ENCODE assay signal across 1 cellular context in the genomic region with DNA sequence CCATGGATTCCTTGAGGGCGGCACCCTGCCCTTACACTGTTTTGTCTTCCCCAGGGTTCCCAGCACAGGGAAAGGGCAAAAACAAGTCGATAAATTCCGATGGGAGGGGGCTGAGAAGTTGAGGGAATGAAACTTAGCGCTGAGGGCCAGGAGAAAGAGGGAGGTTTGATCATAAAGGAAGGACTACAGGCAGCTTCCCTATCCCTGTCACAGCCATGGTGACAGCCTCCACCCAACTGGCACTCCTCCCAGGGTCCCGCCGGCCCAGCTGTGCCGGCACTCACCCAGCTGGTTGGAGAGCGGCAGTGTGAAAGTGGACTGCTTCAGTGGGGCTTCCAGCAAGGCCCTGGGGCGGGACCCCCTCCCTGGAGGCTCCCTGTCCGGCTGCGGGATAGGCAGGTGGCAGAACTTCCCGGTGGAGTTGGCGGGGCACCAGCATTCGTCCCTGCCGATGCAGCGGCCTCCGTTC.
TF ChIP-seq lines count a peak whose summit lies in the region.

No MANE protein-coding gene starts in this region.

TF ChIP-seq in GM23338, 12 proteins besides CTCF, POLR2A, EP300 and RAD21 (continued from another document):
- TF ChIP-seq, protein P1, sequence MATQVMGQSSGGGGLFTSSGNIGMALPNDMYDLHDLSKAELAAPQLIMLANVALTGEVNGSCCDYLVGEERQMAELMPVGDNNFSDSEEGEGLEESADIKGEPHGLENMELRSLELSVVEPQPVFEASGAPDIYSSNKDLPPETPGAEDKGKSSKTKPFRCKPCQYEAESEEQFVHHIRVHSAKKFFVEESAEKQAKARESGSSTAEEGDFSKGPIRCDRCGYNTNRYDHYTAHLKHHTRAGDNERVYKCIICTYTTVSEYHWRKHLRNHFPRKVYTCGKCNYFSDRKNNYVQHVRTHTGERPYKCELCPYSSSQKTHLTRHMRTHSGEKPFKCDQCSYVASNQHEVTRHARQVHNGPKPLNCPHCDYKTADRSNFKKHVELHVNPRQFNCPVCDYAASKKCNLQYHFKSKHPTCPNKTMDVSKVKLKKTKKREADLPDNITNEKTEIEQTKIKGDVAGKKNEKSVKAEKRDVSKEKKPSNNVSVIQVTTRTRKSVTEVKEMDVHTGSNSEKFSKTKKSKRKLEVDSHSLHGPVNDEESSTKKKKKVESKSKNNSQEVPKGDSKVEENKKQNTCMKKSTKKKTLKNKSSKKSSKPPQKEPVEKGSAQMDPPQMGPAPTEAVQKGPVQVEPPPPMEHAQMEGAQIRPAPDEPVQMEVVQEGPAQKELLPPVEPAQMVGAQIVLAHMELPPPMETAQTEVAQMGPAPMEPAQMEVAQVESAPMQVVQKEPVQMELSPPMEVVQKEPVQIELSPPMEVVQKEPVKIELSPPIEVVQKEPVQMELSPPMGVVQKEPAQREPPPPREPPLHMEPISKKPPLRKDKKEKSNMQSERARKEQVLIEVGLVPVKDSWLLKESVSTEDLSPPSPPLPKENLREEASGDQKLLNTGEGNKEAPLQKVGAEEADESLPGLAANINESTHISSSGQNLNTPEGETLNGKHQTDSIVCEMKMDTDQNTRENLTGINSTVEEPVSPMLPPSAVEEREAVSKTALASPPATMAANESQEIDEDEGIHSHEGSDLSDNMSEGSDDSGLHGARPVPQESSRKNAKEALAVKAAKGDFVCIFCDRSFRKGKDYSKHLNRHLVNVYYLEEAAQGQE (IDR thresholded peaks at IDR 0.05; ENCODE audit: unreplicated experiment) = no peak
- TF ChIP-seq, protein P2, sequence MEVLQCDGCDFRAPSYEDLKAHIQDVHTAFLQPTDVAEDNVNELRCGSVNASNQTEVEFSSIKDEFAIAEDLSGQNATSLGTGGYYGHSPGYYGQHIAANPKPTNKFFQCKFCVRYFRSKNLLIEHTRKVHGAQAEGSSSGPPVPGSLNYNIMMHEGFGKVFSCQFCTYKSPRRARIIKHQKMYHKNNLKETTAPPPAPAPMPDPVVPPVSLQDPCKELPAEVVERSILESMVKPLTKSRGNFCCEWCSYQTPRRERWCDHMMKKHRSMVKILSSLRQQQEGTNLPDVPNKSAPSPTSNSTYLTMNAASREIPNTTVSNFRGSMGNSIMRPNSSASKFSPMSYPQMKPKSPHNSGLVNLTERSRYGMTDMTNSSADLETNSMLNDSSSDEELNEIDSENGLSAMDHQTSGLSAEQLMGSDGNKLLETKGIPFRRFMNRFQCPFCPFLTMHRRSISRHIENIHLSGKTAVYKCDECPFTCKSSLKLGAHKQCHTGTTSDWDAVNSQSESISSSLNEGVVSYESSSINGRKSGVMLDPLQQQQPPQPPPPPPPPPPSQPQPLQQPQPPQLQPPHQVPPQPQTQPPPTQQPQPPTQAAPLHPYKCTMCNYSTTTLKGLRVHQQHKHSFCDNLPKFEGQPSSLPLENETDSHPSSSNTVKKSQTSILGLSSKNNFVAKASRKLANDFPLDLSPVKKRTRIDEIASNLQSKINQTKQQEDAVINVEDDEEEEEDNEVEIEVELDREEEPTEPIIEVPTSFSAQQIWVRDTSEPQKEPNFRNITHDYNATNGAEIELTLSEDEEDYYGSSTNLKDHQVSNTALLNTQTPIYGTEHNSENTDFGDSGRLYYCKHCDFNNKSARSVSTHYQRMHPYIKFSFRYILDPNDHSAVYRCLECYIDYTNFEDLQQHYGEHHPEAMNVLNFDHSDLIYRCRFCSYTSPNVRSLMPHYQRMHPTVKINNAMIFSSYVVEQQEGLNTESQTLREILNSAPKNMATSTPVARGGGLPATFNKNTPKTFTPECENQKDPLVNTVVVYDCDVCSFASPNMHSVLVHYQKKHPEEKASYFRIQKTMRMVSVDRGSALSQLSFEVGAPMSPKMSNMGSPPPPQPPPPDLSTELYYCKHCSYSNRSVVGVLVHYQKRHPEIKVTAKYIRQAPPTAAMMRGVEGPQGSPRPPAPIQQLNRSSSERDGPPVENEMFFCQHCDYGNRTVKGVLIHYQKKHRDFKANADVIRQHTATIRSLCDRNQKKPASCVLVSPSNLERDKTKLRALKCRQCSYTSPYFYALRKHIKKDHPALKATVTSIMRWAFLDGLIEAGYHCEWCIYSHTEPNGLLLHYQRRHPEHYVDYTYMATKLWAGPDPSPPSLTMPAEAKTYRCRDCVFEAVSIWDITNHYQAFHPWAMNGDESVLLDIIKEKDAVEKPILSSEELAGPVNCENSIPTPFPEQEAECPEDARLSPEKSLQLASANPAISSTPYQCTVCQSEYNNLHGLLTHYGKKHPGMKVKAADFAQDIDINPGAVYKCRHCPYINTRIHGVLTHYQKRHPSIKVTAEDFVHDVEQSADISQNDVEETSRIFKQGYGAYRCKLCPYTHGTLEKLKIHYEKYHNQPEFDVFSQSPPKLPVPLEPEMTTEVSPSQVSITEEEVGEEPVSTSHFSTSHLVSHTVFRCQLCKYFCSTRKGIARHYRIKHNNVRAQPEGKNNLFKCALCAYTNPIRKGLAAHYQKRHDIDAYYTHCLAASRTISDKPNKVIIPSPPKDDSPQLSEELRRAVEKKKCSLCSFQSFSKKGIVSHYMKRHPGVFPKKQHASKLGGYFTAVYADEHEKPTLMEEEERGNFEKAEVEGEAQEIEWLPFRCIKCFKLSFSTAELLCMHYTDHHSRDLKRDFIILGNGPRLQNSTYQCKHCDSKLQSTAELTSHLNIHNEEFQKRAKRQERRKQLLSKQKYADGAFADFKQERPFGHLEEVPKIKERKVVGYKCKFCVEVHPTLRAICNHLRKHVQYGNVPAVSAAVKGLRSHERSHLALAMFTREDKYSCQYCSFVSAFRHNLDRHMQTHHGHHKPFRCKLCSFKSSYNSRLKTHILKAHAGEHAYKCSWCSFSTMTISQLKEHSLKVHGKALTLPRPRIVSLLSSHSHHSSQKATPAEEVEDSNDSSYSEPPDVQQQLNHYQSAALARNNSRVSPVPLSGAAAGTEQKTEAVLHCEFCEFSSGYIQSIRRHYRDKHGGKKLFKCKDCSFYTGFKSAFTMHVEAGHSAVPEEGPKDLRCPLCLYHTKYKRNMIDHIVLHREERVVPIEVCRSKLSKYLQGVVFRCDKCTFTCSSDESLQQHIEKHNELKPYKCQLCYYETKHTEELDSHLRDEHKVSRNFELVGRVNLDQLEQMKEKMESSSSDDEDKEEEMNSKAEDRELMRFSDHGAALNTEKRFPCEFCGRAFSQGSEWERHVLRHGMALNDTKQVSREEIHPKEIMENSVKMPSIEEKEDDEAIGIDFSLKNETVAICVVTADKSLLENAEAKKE (CRISPR knock-in tag; IDR thresholded peaks at IDR 0.05) = no peak
- TF ChIP-seq CREB1 (CRISPR knock-in tag; IDR thresholded peaks at IDR 0.05; ENCODE audit: low read depth) (no peak), STAT1 (IDR thresholded peaks at IDR 0.05; ENCODE audit: unreplicated experiment) (no peak), POLR2AphosphoS5 (IDR thresholded peaks at IDR 0.05; ENCODE audit: low read depth) (no peak), JUNB (IDR thresholded peaks at IDR 0.05; ENCODE audit: unreplicated experiment) (no peak), NANOG (IDR thresholded peaks at IDR 0.05; ENCODE audit: borderline replicate concordance) (no peak), ZNF114 (CRISPR knock-in tag; IDR thresholded peaks at IDR 0.05) (no peak), EZH2 (IDR thresholded peaks at IDR 0.05; ENCODE audit: low read depth, unreplicated experiment) (no peak), ETS1 (IDR thresholded peaks at IDR 0.05) (no peak), ZNF331 (CRISPR knock-in tag; IDR thresholded peaks at IDR 0.05; ENCODE audit: low read depth) (no peak)
